Comparison of ENCODE assay signal across 1 cellular context in the genomic region with DNA sequence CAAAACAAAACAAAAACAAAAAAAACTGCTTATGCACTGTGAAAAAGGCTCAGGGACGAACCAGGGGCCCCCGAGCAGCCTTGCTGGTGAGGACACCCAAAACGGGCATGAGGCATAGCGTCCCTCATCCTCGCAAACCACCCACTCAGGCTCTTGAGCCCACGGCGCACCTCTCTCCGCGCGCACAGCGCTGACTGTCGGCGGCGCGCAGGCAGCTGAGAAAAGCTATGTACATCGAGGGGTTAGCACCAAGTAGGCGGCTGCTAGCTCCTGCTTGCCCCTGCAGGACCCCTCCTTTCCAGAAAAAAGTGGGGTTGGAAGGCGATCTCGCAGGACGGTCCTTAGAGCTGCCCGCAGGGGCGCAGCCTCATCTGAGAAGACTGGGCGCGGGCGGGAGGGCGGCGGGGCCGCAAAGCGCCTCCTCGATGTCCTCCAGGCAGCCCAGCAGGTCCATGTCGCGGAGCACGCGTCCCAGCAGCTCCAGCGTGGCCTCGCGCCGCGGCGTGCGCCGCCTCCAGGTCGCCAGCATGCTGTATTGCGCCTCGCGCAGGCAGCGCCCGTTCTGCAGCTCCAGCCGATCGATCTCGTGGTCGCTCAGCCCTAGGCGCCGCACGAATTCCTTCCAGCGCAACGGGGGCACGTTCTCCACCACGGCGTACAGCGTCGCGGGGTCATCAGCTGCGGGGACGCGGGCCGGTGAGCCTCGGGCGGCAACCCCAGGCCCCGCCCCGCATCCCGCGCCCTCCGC.
A peak's percentile ranks its signal among the peaks of the same experiment; 100 is the strongest.
TF ChIP-seq lines count a peak whose summit lies in the region.

No MANE protein-coding gene starts in this region.

TF ChIP-seq in H1, 55 proteins besides CTCF, POLR2A, EP300 and RAD21:
- TF ChIP-seq BACH1 (IDR thresholded peaks at IDR 0.05; ENCODE audit: low read length) (no peak), SIRT6 (IDR thresholded peaks at IDR 0.05; ENCODE audit: low read length) (no peak), POLR2AphosphoS5 (IDR thresholded peaks at IDR 0.05; ENCODE audit: low read depth, low read length) (peak; percentile 55), RXRA (IDR thresholded peaks at IDR 0.05; ENCODE audit: insufficient read depth, low read depth, low read length) (no peak), FOSL1 (IDR thresholded peaks at IDR 0.05; ENCODE audit: insufficient read depth, low read depth, low read length) (no peak), TEAD4 (IDR thresholded peaks at IDR 0.05; ENCODE audit: low read depth, low read length) (0 out of 2 replicates have a peak, but pooled peaks have one; percentile 22), BRCA1 (IDR thresholded peaks at IDR 0.05; ENCODE audit: low read depth, low read length) (no peak), EZH2 (IDR thresholded peaks at IDR 0.05; ENCODE audit: low read depth, low read length, severe bottlenecking) (no peak), RBBP5 (IDR thresholded peaks at IDR 0.05; ENCODE audit: borderline replicate concordance, low read depth, low read length) (no peak), MAFK (IDR thresholded peaks at IDR 0.05; ENCODE audit: low read depth, low read length) (no peak), SP2 (IDR thresholded peaks at IDR 0.05; ENCODE audit: low read length) (no peak)
- TF ChIP-seq, protein P1, sequence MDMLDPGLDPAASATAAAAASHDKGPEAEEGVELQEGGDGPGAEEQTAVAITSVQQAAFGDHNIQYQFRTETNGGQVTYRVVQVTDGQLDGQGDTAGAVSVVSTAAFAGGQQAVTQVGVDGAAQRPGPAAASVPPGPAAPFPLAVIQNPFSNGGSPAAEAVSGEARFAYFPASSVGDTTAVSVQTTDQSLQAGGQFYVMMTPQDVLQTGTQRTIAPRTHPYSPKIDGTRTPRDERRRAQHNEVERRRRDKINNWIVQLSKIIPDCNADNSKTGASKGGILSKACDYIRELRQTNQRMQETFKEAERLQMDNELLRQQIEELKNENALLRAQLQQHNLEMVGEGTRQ (IDR thresholded peaks at IDR 0.05; ENCODE audit: low read length) = no peak
- TF ChIP-seq, protein P2, sequence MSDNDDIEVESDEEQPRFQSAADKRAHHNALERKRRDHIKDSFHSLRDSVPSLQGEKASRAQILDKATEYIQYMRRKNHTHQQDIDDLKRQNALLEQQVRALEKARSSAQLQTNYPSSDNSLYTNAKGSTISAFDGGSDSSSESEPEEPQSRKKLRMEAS (IDR thresholded peaks at IDR 0.05) = peak; percentile 89
- TF ChIP-seq, protein P3, sequence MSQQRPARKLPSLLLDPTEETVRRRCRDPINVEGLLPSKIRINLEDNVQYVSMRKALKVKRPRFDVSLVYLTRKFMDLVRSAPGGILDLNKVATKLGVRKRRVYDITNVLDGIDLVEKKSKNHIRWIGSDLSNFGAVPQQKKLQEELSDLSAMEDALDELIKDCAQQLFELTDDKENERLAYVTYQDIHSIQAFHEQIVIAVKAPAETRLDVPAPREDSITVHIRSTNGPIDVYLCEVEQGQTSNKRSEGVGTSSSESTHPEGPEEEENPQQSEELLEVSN (IDR thresholded peaks at IDR 0.05) = peak; percentile 74
